8 cellular contexts compared by ENCODE assay signal in genomic region chr20:62302341-62303048, GRCh38. TPM values are rescaled to one million over a fixed set of nuclear protein-coding genes. Genes with fewer than 3 reads are reported as not detected.
A peak's percentile ranks its signal among the peaks of the same experiment; 100 is the strongest.
DNase-seq lines count a peak whose midpoint lies in the region; ATAC-seq and TF ChIP-seq lines count a peak whose summit lies in the region.

Gene ADRM1, plus strand, starts transcription at chr20:62302997. Its CDS starts 572 bp downstream, at chr20:62303569.

- 0 to 1% (median 1%) methylated on average over 66 to 79 of the region's 79 CpGs for WGBS in adipose tissue, 3 donors
- WGBS in heart left ventricle, 4 donors, result 0 to 1% (median 1%) methylated on average over 28 to 79 of the region's 79 CpGs
- 0% methylated on average over 17 of the region's 79 CpGs; no CpG with 5 or more reads in 1 of the 2 donors for WGBS in upper lobe of left lung, 2 donors

- intact Hi-C loops in heart left ventricle (cut with DNase I) (loop anchor here (1.0 to 10.0 kb wide), 13 partner anchors 50 to 502 kb away; partner anchors contain the start of genes LAMA5 (in 1 of the 10), MRGBP (in 1 of the 10) and OGFR (in 1 of the 10)), posterior cingulate gyrus (cut with DNase I) (loop anchor here (1.0 to 5.0 kb wide), 2 partner anchors 65 to 80 kb away; partner anchors contain the start of gene LAMA5)

- H3K4me3 ChIP-seq in GM12875 (ENCODE audit: low read depth, low read length) (peak within 1 kb of the TSS; percentile 71), heart left ventricle (peak within 1 kb of the TSS; percentile 59 to 96 (median 88)), upper lobe of left lung (peak within 1 kb of the TSS; percentile 57 to 99 (median 90))

- H3K36me3 ChIP-seq in heart left ventricle (peaks cover 0 to 49% (median 43%) of the 10 kb centered on the region in 9 donors), upper lobe of left lung (peaks cover 17 to 49% (median 28%) of the 10 kb centered on the region in 4 donors)

- H3K4me1 ChIP-seq in heart left ventricle (peaks cover 9 to 36% (median 25%) of the 10 kb centered on the region in 12 donors), upper lobe of left lung (peaks cover 22 to 41% (median 26%) of the 10 kb centered on the region in 4 donors)

- TF ChIP-seq CTCF in GM12875 (IDR thresholded peaks at IDR 0.05; ENCODE audit: borderline replicate concordance, insufficient read depth, low read depth, low read length) (peak; percentile 93), heart left ventricle (IDR thresholded peaks at IDR 0.05) (peak; percentile 88 to 99 (median 98)), upper lobe of left lung (IDR thresholded peaks at IDR 0.05) (peak; percentile 96 to 99 (median 99))

- TF ChIP-seq EP300 in upper lobe of left lung (IDR thresholded peaks at IDR 0.05), result no peak

- TF ChIP-seq POLR2A in heart left ventricle (IDR thresholded peaks at IDR 0.05) (peak; percentile 38 to 81), upper lobe of left lung (IDR thresholded peaks at IDR 0.05) (peak in 2 of 4 donors; percentile 34 to 83)

- no peaks in the 10 kb centered on the region for H3K9me3 ChIP-seq in heart left ventricle
- H3K9me3 ChIP-seq in upper lobe of left lung, result no peaks in the 10 kb centered on the region

- DNase-seq in NCI-H1436 (lab: John Stamatoyannopoulos, UW) (peak; percentile 94), T follicular helper cell (ENCODE audit: low read depth) (peak; percentile 93), heart left ventricle (peak; percentile 97 to 98 (median 97)), posterior cingulate gyrus (peak; percentile 92 to 100 (median 96)), upper lobe of left lung (peak; percentile 97 to 99)

- H3K27me3 ChIP-seq in heart left ventricle, result no peaks in the 10 kb centered on the region
- no peaks in the 10 kb centered on the region for H3K27me3 ChIP-seq in upper lobe of left lung

- H3K27ac ChIP-seq in adipose tissue (ENCODE audit: low read depth, low read length) (peak within 1 kb of the TSS; percentile 65), heart left ventricle (peak within 1 kb of the TSS; percentile 89 to 100 (median 98)), upper lobe of left lung (peak within 1 kb of the TSS; percentile 97 to 99 (median 98))

- ATAC-seq in HG02798 (IDR thresholded peaks at IDR 0.05; ENCODE audit: poor library complexity, unreplicated experiment), result peak; percentile 89
- ATAC-seq in heart left ventricle, result peak; percentile 83 to 90 (median 90)
- ATAC-seq in upper lobe of left lung (ENCODE audit: low FRiP score in 2 of 2), result peak; percentile 94 to 96

RNA-seq across cellular contexts. Expression of gene ADRM1, which starts in this region (rescaled TPM):
- polyA plus RNA-seq in adipose tissue (100 to 1,000 TPM in 1 of 3 donors, 10 to 100 TPM in 2; 73.2 to 131 (median 81.4) TPM), heart left ventricle (100 to 1,000 TPM in 1 of 2 donors, 10 to 100 TPM in 1; 87.2 to 187 TPM)
- total RNA-seq in heart left ventricle (100 to 1,000 TPM in 3 of 9 donors, 10 to 100 TPM in 6; 66.8 to 218 (median 79.8) TPM), upper lobe of left lung (100 to 1,000 TPM in 2 of 6 donors, 10 to 100 TPM in 4; 57.6 to 158 (median 91.6) TPM)

Comparison
In these comparisons a context has a peak if more than half of its experiments do, and no peak if none do; other contexts are left out.
1. Peak in every context shown above with its lines: DNase-seq, ATAC-seq, H3K4me3 ChIP-seq and H3K27ac ChIP-seq.